ENCODE assay signal across 22 cellular contexts in genomic region chr14:70962935-70963334, GRCh38.
"Had no signal": no experiment of that assay in that cellular context is flagged by ENCODE, and none has a peak within 500 bp of the region (broad histone marks: within the 10 kb centered on the region; RNA-seq: fewer than 3 reads in every experiment).

No MANE protein-coding gene starts in this region.

- H3K27me3 ChIP-seq: ascending aorta, breast epithelium, gastrocnemius medialis, left lung, right atrium auricular region, SJSA1, tibial nerve, vagina had no signal

- H3K27me3 Mint-ChIP-seq: activated B cell treated with CpG ODN at 0.5 μM for 24 hours had no signal

- H3K9me3 ChIP-seq: ascending aorta, breast epithelium, gastrocnemius medialis, left lung, right atrium auricular region, SJSA1, tibial nerve, vagina had no signal

- H3K4me1 Mint-ChIP-seq: activated B cell treated with CpG ODN at 0.5 μM for 24 hours, nephron progenitor cell had no signal

- H3K27ac Mint-ChIP-seq: activated B cell treated with CpG ODN at 0.5 μM for 24 hours, mesothelial cell of epicardium, nephron progenitor cell had no signal

- H3K4me3 ChIP-seq: ascending aorta, breast epithelium, gastrocnemius medialis, left lung, right atrium auricular region, SJSA1, tibial nerve, vagina had no signal

- H3K36me3 ChIP-seq: breast epithelium, gastrocnemius medialis, right atrium auricular region had no signal

- ATAC-seq: gastrocnemius medialis; left lung; stimulated activated naive CD8-positive, alpha-beta T cell treated with anti-CD3 and anti-CD28 coated beads, Interleukin-15, Interleukin-2, amounts not matched to agents 100 U/mL and 50 U/mL, for 24 hours had no signal

- H3K4me1 ChIP-seq: ascending aorta, breast epithelium, right atrium auricular region, SJSA1, tibial nerve had no signal

- H3K9me3 Mint-ChIP-seq: activated B cell treated with CpG ODN at 0.5 μM for 24 hours, mesothelial cell of epicardium had no signal

- DNase-seq: activated B cell treated with CpG ODN at 0.5 μM for 24 hours; activated CD4-positive, alpha-beta T cell treated with anti-CD3 and anti-CD28 coated beads, Interleukin-2, amount 50 U/mL, for 1 hour; activated effector memory CD4-positive, alpha-beta T cell treated with anti-CD3 and anti-CD28 coated beads, Interleukin-2, amount 50 U/mL, for 16 hours; cerebellar nuclear complex; cortex of kidney; gastrocnemius medialis; head of caudate nucleus; kidney; left lung; nephron progenitor cell; nucleus accumbens; posterior cingulate gyrus; stimulated activated CD4-positive, alpha-beta T cell treated with anti-CD3 and anti-CD28 coated beads, Interleukin-2, amount 100 ng/mL, for 24 hours; stimulated activated naive CD8-positive, alpha-beta T cell treated with anti-CD3 and anti-CD28 coated beads, Interleukin-15, Interleukin-2, amounts not matched to agents 100 U/mL and 50 U/mL, for 24 hours; substantia nigra had no signal

- H3K27ac ChIP-seq: ascending aorta, breast epithelium, left lung, right atrium auricular region, SJSA1, tibial nerve, vagina had no signal

- H3K4me3 Mint-ChIP-seq: activated B cell treated with CpG ODN at 0.5 μM for 24 hours, mesothelial cell of epicardium, nephron progenitor cell had no signal
